16 cellular contexts compared by ENCODE assay signal in genomic region chr7:106863216-106863997, GRCh38. TPM values are rescaled to one million over a fixed set of nuclear protein-coding genes. Genes with fewer than 3 reads are reported as not detected.
DNase-seq lines count a peak whose midpoint lies in the region; ATAC-seq and TF ChIP-seq lines count a peak whose summit lies in the region.
"Had no signal": no experiment of that assay in that cellular context is flagged by ENCODE, and none has a peak within 500 bp of the region (broad histone marks: within the 10 kb centered on the region; RNA-seq: fewer than 3 reads in every experiment).

No MANE protein-coding gene starts in this region.

- peak overlapping the region in 9 of 10 experiments; percentile 69 to 91 (median 82); a peak in 13 of 20 replicates for H3K4me3 ChIP-seq in BLaER1 treated with 17β-estradiol and CSF1 and Interleukin-3, amounts not matched to agents 10 nM and 100 nM
- H3K4me3 ChIP-seq in HL-60 (replicated peaks; ENCODE audit: insufficient read depth, low read length), result no peak overlapping the region
- H3K4me3 ChIP-seq: breast epithelium had no signal

- peak overlapping the region; percentile 82 to 97 (median 93) for H3K27ac ChIP-seq in BLaER1 treated with 17β-estradiol and CSF1 and Interleukin-3, amounts not matched to agents 10 nM and 100 nM
- H3K27ac ChIP-seq in HL-60 (replicated peaks), result peak overlapping the region; percentile 84

- peaks cover 20 to 40% (median 31%) of the 10 kb centered on the region in 11 experiments for H3K9me3 ChIP-seq in BLaER1 treated with 17β-estradiol and CSF1 and Interleukin-3, amounts not matched to agents 10 nM and 100 nM (replicated peaks in 1 of 11)

- peaks cover 0 to 11% (median 0%) of the 10 kb centered on the region in 11 experiments; a peak in 4 of 22 replicates for H4K20me1 ChIP-seq in BLaER1 treated with 17β-estradiol and CSF1 and Interleukin-3, amounts not matched to agents 10 nM and 100 nM

- no peak for ATAC-seq in naive thymus-derived CD8-positive, alpha-beta T cell
- ATAC-seq: stimulated activated naive CD8-positive, alpha-beta T cell treated with anti-CD3 and anti-CD28 coated beads, Interleukin-15, Interleukin-2, amounts not matched to agents 100 U/mL and 50 U/mL, for 24 hours had no signal

- peaks cover 19 to 68% (median 59%) of the 10 kb centered on the region in 4 donors for H3K4me1 Mint-ChIP-seq in naive thymus-derived CD8-positive, alpha-beta T cell

- H3K9me3 Mint-ChIP-seq in naive thymus-derived CD8-positive, alpha-beta T cell, result no peaks in the 10 kb centered on the region

- peak overlapping the region; percentile 89 to 99 (median 93) for H3K4me2 ChIP-seq in BLaER1 treated with 17β-estradiol and CSF1 and Interleukin-3, amounts not matched to agents 10 nM and 100 nM

- H3K27me3 ChIP-seq in BLaER1 treated with 17β-estradiol and CSF1 and Interleukin-3, amounts not matched to agents 10 nM and 100 nM, result no peaks in the 10 kb centered on the region
- no peaks in the 10 kb centered on the region for H3K27me3 ChIP-seq in HL-60 (ENCODE audit: insufficient read depth, poor library complexity, severe bottlenecking)
- H3K27me3 ChIP-seq: breast epithelium had no signal

- peak overlapping the region; percentile 89 to 95 (median 94) for H3K27ac Mint-ChIP-seq in naive thymus-derived CD8-positive, alpha-beta T cell
- H3K27ac Mint-ChIP-seq: progenitor cell of endocrine pancreas had no signal

- peaks cover 2 to 18% (median 15%) of the 10 kb centered on the region in 3 donors for H3K36me3 Mint-ChIP-seq in naive thymus-derived CD8-positive, alpha-beta T cell

- H3K27me3 Mint-ChIP-seq in naive thymus-derived CD8-positive, alpha-beta T cell, result no peaks in the 10 kb centered on the region
- H3K27me3 Mint-ChIP-seq: activated naive CD8-positive, alpha-beta T cell treated with anti-CD3 and anti-CD28 coated beads, Interleukin-2, amount 10 ng/mL, durations not matched to agents 7 days and 5 days had no signal

- H3K4me3 Mint-ChIP-seq in naive thymus-derived CD8-positive, alpha-beta T cell, result peak overlapping the region in 6 of 10 donors; percentile 11 to 95 (median 92)

- TF ChIP-seq CTCF in HL-60 (IDR thresholded peaks at IDR 0.05; ENCODE audit: insufficient read depth, low read length), result no peak

- DNase-seq in HL-60 (ENCODE audit: low read depth in 1 of 2, low spot score in 1 of 2), result peak in 1 of 2 experiments; percentile 41
- peak; percentile 11 for DNase-seq in UCSD-AML1 (lab: John Stamatoyannopoulos, UW; ENCODE audit: unreplicated experiment)
- no peak for DNase-seq in naive thymus-derived CD8-positive, alpha-beta T cell
- DNase-seq in NCI-H2227 (lab: John Stamatoyannopoulos, UW; ENCODE audit: unreplicated experiment), result no peak
- DNase-seq in NCI-H226, result no peak
- DNase-seq in DMS 273 (lab: John Stamatoyannopoulos, UW; ENCODE audit: unreplicated experiment), result no peak
- no peak for DNase-seq in KG1 (lab: John Stamatoyannopoulos, UW)
- DNase-seq: activated naive CD8-positive, alpha-beta T cell treated with anti-CD3 and anti-CD28 coated beads, Interleukin-2, amount 10 ng/mL, durations not matched to agents 7 days and 5 days; DMS53; hypothalamus; NCI-H187; NCI-H510A treated with DMSO at 0.1 percent for 48 hours; stimulated activated naive CD8-positive, alpha-beta T cell treated with anti-CD3 and anti-CD28 coated beads, Interleukin-15, Interleukin-2, amounts not matched to agents 100 U/mL and 50 U/mL, for 24 hours had no signal

- H3K36me3 ChIP-seq in BLaER1 treated with 17β-estradiol and CSF1 and Interleukin-3, amounts not matched to agents 10 nM and 100 nM, result peaks cover 12 to 19% (median 14%) of the 10 kb centered on the region in 11 experiments
- H3K36me3 ChIP-seq: breast epithelium had no signal

- POLR2A ChIA-PET in naive thymus-derived CD8-positive, alpha-beta T cell (lab: Charles Lee), result interaction anchor here (2.3 to 4.0 kb wide), 2 partner anchors 203 to 305 kb away, joined by 7 to 34 read pairs; partner anchors contain the start of genes CCDC71L and HBP1

- peaks cover 56 to 75% (median 62%) of the 10 kb centered on the region in 10 experiments for H3K4me1 ChIP-seq in BLaER1 treated with 17β-estradiol and CSF1 and Interleukin-3, amounts not matched to agents 10 nM and 100 nM
- H3K4me1 ChIP-seq: breast epithelium had no signal

- H3K9ac ChIP-seq in BLaER1 treated with 17β-estradiol and CSF1 and Interleukin-3, amounts not matched to agents 10 nM and 100 nM, result peak overlapping the region; percentile 57 to 92 (median 88); a peak in 21 of 22 replicates

RNA-seq across cellular contexts. Expression of gene PIK3CG, which starts 1.7 kb away (rescaled TPM):
- 10 to 100 TPM; 32.9 to 34.4 TPM for total RNA-seq in naive thymus-derived CD8-positive, alpha-beta T cell
- 10 to 100 TPM; 18.3 to 23.0 (median 19.5) TPM for polyA plus RNA-seq in naive thymus-derived CD8-positive, alpha-beta T cell
- total RNA-seq: progenitor cell of endocrine pancreas had no signal
